ENCODE assay signal across 15 cellular contexts in the genomic region with DNA sequence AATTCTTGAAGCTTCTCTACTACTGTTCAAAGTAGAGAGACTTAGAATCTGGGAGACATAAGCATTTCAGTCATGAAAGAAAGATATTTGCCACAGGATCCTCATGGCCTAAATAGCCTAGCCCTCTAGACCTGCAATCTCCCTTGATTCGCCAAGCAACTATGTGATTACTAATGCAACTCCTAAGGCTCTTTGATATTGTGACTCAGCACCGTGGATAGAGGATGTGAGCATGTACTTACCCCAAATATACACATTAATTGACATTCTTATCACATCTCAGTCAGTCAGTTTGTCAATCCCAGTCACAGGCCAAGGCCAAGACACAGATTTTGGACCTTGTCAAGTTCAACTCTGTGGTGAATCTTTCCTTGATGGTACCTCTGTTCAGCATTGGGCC. TPM values are rescaled to one million over a fixed set of nuclear protein-coding genes. Genes with fewer than 3 reads are reported as not detected.
DNase-seq lines count a peak whose midpoint lies in the region; ATAC-seq and TF ChIP-seq lines count a peak whose summit lies in the region.
"Had no signal": no experiment of that assay in that cellular context is flagged by ENCODE, and none has a peak within 500 bp of the region (broad histone marks: within the 10 kb centered on the region; RNA-seq: fewer than 3 reads in every experiment).

No MANE protein-coding gene starts in this region.

- no peak overlapping the region for H3K4me2 ChIP-seq in mesendoderm (ENCODE audit: low read length)
- H3K4me2 ChIP-seq: BLaER1 treated with 17β-estradiol and CSF1 and Interleukin-3, amounts not matched to agents 10 nM and 100 nM had no signal

- no peaks in the 10 kb centered on the region for H3K79me1 ChIP-seq in mesendoderm (ENCODE audit: low read length)

- CTCF ChIA-PET in RWPE1 (lab: Yijun Ruan, JAX): no interaction called here

- TF ChIP-seq CTCF in RWPE1 (conservative IDR thresholded peaks at IDR 0.05; ENCODE audit: low read depth) (no peak), epithelial cell of esophagus (IDR thresholded peaks at IDR 0.05; ENCODE audit: insufficient read depth, low read depth, low read length, missing control alignments) (no peak)

- H2BK15ac ChIP-seq in mesendoderm (replicated peaks; ENCODE audit: low read depth): no peak overlapping the region

- H3K4me3 ChIP-seq in epithelial cell of esophagus (ENCODE audit: low read length) (no peak overlapping the region), mesendoderm (ENCODE audit: low read length) (no peak overlapping the region)
- H3K4me3 ChIP-seq: BLaER1 treated with 17β-estradiol and CSF1 and Interleukin-3, amounts not matched to agents 10 nM and 100 nM; gastrocnemius medialis had no signal

- POLR2A ChIA-PET in RWPE1 (lab: Yijun Ruan, JAX; ENCODE audit: low non-redundant PET): no interaction called here

- H4K8ac ChIP-seq in mesendoderm (ENCODE audit: low read depth, low read length): no peak overlapping the region

- H3K18ac ChIP-seq in mesendoderm (ENCODE audit: low read length): peak overlapping the region; percentile 84

- H3K36me3 ChIP-seq in mesendoderm (ENCODE audit: control insufficient read depth, insufficient read depth, low read length): no peaks in the 10 kb centered on the region
- H3K36me3 ChIP-seq: BLaER1 treated with 17β-estradiol and CSF1 and Interleukin-3, amounts not matched to agents 10 nM and 100 nM; gastrocnemius medialis had no signal

- no peaks in the 10 kb centered on the region for H3K4me1 ChIP-seq in mesendoderm (ENCODE audit: control insufficient read depth, low read depth, low read length)
- H3K4me1 ChIP-seq: gastrocnemius medialis had no signal

- peak overlapping the region; percentile 16 for H3K4ac ChIP-seq in mesendoderm (ENCODE audit: low read depth, low read length)

- no peak overlapping the region for H3K56ac ChIP-seq in mesendoderm (ENCODE audit: low read length)

- no peak for ATAC-seq in HG03565 (IDR thresholded peaks at IDR 0.05; ENCODE audit: unreplicated experiment)
- ATAC-seq in GM21717 (IDR thresholded peaks at IDR 0.05; ENCODE audit: unreplicated experiment): no peak
- no peak for ATAC-seq in HG03342 (IDR thresholded peaks at IDR 0.05; ENCODE audit: unreplicated experiment)
- ATAC-seq: gastrocnemius medialis, left ventricle myocardium superior had no signal

- no peak overlapping the region for H4K5ac ChIP-seq in mesendoderm (ENCODE audit: low read length)

- H3K23ac ChIP-seq in mesendoderm (ENCODE audit: low read length): no peak overlapping the region

- H2BK5ac ChIP-seq in mesendoderm (ENCODE audit: low read length): no peak overlapping the region

- no peaks in the 10 kb centered on the region for H3K27me3 ChIP-seq in mesendoderm (ENCODE audit: insufficient read depth, low read length, poor library complexity)
- H3K27me3 ChIP-seq: BLaER1 treated with 17β-estradiol and CSF1 and Interleukin-3, amounts not matched to agents 10 nM and 100 nM; gastrocnemius medialis had no signal

- peak; percentile 65 for DNase-seq in DMS53 (lab: John Stamatoyannopoulos, UW)
- peak; percentile 33 for DNase-seq in RWPE1 (ENCODE audit: low spot score)
- peak; percentile 88 for DNase-seq in epithelial cell of esophagus (ENCODE audit: low read depth)
- DNase-seq in mesendoderm: peak; percentile 85
- no peak for DNase-seq in NCI-H2171 (lab: John Stamatoyannopoulos, UW)
- DNase-seq: activated CD4-positive, alpha-beta T cell treated with anti-CD3 and anti-CD28 coated beads for 4 hours; gastrocnemius medialis; left ventricle myocardium superior; NCI-H1092; NCI-H774; stimulated activated CD8-positive, alpha-beta memory T cell treated with anti-CD3 and anti-CD28 coated beads, Interleukin-4, amount 100 ng/mL, for 48 hours had no signal

- no CpG with 5 or more reads among the region's 2 CpGs for WGBS in mesendoderm (ENCODE audit: extremely low coverage, insufficient coverage, low lambda C conversion rate)

- H3K27ac ChIP-seq in RWPE1: no peak overlapping the region
- no peak overlapping the region for H3K27ac ChIP-seq in mesendoderm (ENCODE audit: low read depth, low read length)
- H3K27ac ChIP-seq: BLaER1 treated with 17β-estradiol and CSF1 and Interleukin-3, amounts not matched to agents 10 nM and 100 nM; gastrocnemius medialis had no signal

- H3K9ac ChIP-seq in mesendoderm (ENCODE audit: low read length): no peak overlapping the region
- H3K9ac ChIP-seq: BLaER1 treated with 17β-estradiol and CSF1 and Interleukin-3, amounts not matched to agents 10 nM and 100 nM had no signal

- H2BK120ac ChIP-seq in mesendoderm (ENCODE audit: low read depth, low read length): no peak overlapping the region

- H3K79me2 ChIP-seq in mesendoderm (ENCODE audit: control insufficient read depth, insufficient read depth, low read length): no peaks in the 10 kb centered on the region

- H2AK5ac ChIP-seq in mesendoderm (ENCODE audit: low read length): no peak overlapping the region

RNA-seq across cellular contexts. Expression of gene GPR37, which starts 42.6 kb away (rescaled TPM):
- polyA plus RNA-seq in mesendoderm (2013, experiment 1 of 2): 29.5 TPM
- 27.7 TPM for polyA plus RNA-seq in mesendoderm (2013, experiment 2 of 2)
